Comparison of ENCODE assay signal across 5 cellular contexts in genomic region chr9:86168256-86168655, GRCh38.
"Had no signal": no experiment of that assay in that cellular context is flagged by ENCODE, and none has a peak within 500 bp of the region (broad histone marks: within the 10 kb centered on the region; RNA-seq: fewer than 3 reads in every experiment).

No MANE protein-coding gene starts in this region.

- H3K4me1 Mint-ChIP-seq: IgD-negative memory B cell had no signal

- H3K4me3 Mint-ChIP-seq: GM23338, H9, IgD-negative memory B cell had no signal

- H3K4me3 ChIP-seq: GM23338 had no signal

- H3K27ac Mint-ChIP-seq: GM23338, IgD-negative memory B cell had no signal

- DNase-seq: H9, HCEC 1CT, KBM-7 had no signal
